ENCODE assay signal across 10 cellular contexts in genomic region chr6:1312444-1313363, GRCh38. TPM values are rescaled to one million over a fixed set of nuclear protein-coding genes. Genes with fewer than 3 reads are reported as not detected.
DNase-seq lines count a peak whose midpoint lies in the region; FAIRE-seq and TF ChIP-seq lines count a peak whose summit lies in the region.
"Had no signal": no experiment of that assay in that cellular context is flagged by ENCODE, and none has a peak within 500 bp of the region (broad histone marks: within the 10 kb centered on the region; RNA-seq: fewer than 3 reads in every experiment).

No MANE protein-coding gene starts in this region.

- TF ChIP-seq CTCF in fibroblast of the aortic adventitia (IDR thresholded peaks at IDR 0.05; ENCODE audit: insufficient read depth, low read length): no peak

- DNase-seq in NCI-H146 (lab: John Stamatoyannopoulos, UW) (peak; percentile 4), NCI-H146 treated with DMSO at 0.1 percent for 48 hours (lab: John Stamatoyannopoulos, UW; ENCODE audit: unreplicated experiment) (no peak), SJSA1 (ENCODE audit: low read depth in 1 of 2, low spot score in 2 of 2) (peak in 1 of 2 experiments; percentile 63), fibroblast of the aortic adventitia (ENCODE audit: low read depth) (no peak), retina (peak; percentile 65), HTR-8/SVneo (ENCODE audit: insufficient read length, low spot score) (no peak), NCI-H2081 treated with DMSO at 0.1 percent for 48 hours (lab: John Stamatoyannopoulos, UW) (no peak), DMS79 (lab: John Stamatoyannopoulos, UW) (no peak)

- H3K4me1 ChIP-seq in SJSA1 (replicated peaks): peaks cover 36% of the 10 kb centered on the region

- no peak overlapping the region for H3K27ac ChIP-seq in SJSA1
- H3K27ac ChIP-seq: SK-N-MC had no signal

- H3K4me3 ChIP-seq in SJSA1 (peak overlapping the region; percentile 48), fibroblast of the aortic adventitia (ENCODE audit: low read depth, low read length) (peak overlapping the region; percentile 53)
- H3K4me3 ChIP-seq: SK-N-MC had no signal

- FAIRE-seq in HTR-8/SVneo (lab: Jason Lieb, UNC): no peak
- FAIRE-seq: A204.1 had no signal

- H3K9me3 ChIP-seq in SJSA1 (replicated peaks): no peaks in the 10 kb centered on the region

- H3K27me3 ChIP-seq in SJSA1 (replicated peaks): no peaks in the 10 kb centered on the region

- H3K36me3 ChIP-seq in SJSA1: no peaks in the 10 kb centered on the region

RNA-seq across cellular contexts. Expression of gene FOXQ1, which starts 0.8 kb away (rescaled TPM):
- total RNA-seq in SJSA1 (2014; rRNA removed; shearing (Covaris generic)): 0.66 and 2.0 TPM in 2 replicates
- total RNA-seq in fibroblast of the aortic adventitia (ENCODE audit: low replicate concordance): 1.3 TPM in 1 of 2 replicates, not detected in the other

Comparison
In these comparisons a context has a peak if more than half of its experiments do, and no peak if none do; other contexts are left out.
1. DNase-seq: peak in NCI-H146 (single experiment) and retina (single experiment); none in NCI-H146 treated with DMSO at 0.1 percent for 48 hours (single experiment), fibroblast of the aortic adventitia (single experiment), HTR-8/SVneo (single experiment), NCI-H2081 treated with DMSO at 0.1 percent for 48 hours (single experiment) and DMS79 (single experiment).